ENCODE assay signal across 8 cellular contexts in the genomic region with DNA sequence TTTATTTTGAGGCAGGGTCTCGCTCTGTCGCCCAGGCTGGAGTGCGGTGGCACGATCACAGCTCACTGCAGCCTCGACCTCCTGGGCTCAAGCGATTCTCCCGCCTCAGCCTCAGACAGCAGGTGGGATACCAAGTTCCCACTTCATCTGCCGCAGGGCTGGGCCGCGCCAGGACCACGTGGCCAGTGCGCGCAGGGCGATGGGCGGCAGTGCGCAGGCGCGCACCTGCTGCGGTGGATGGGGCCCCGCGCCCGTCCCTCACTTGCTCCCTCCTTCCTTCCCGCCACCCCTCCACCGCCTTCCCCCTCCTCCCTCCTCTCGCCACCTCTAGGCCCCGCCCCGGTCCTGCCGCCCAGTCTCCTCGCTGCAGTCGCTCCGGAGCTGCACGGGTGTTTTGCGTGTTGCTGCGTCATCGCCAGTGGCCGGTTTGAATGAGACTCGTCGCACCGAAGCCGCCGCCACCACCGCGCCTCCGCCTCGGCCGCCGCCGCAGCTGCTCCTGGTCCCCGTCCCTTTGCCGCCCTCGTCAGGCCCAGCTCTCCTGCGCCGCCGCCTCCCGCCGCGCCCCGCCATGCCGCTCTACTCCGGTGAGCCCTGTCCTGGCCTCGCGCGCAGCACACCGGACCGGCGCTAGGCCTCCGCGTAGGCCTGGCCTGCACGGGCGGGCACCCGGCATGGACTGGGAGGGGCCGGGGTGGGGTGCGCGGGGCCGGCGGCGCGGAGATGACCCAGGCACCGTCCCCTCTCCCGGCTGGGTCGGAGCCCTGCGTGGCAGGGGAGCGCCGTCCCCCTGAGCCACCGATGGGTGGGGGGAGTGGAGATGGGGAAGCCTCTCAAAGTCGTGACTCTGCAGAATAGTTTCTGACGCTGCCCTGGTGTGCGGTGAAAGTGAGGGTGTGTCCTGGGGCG. TPM values are rescaled to one million over a fixed set of nuclear protein-coding genes. Genes with fewer than 3 reads are reported as not detected.
A peak's percentile ranks its signal among the peaks of the same experiment; 100 is the strongest.
DNase-seq lines count a peak whose midpoint lies in the region; ATAC-seq and TF ChIP-seq lines count a peak whose summit lies in the region.

TSS of gene USP14 (plus strand) at position 430 of the 909 bp plus-strand sequence. CDS start at position 572, 142 bp downstream.

- peaks cover 9% of the 10 kb centered on the region; the same call in 1 of the 2 replicates for H3K36me3 ChIP-seq in GM23338 (ENCODE audit: insufficient read depth)
- peaks cover 0 to 9% (median 0%) of the 10 kb centered on the region in 3 donors for H3K36me3 ChIP-seq in esophagus squamous epithelium

- TF ChIP-seq CTCF in GM23338 (conservative IDR thresholded peaks at IDR 0.05; ENCODE audit: low read depth in 2 of 2) = 0 out of 4 replicates have a peak, but pooled peaks of 1 of the 2 experiments have one; percentile 11
- TF ChIP-seq CTCF in esophagus squamous epithelium (IDR thresholded peaks at IDR 0.05) = no peak

- H3K27me3 ChIP-seq in GM23338 (ENCODE audit: insufficient read depth) (peaks cover 13% of the 10 kb centered on the region), esophagus squamous epithelium (no peaks in the 10 kb centered on the region)

- peaks cover 4% of the 10 kb centered on the region; the same call in 1 of the 2 replicates for H3K9me2 ChIP-seq in GM23338 (ENCODE audit: insufficient read depth)

- intact Hi-C loops in esophagus squamous epithelium (cut with DNase I) = no loop called here

- peaks cover 48% of the 10 kb centered on the region for H3K79me2 ChIP-seq in GM23338 (replicated peaks; ENCODE audit: insufficient read depth)

- H2AFZ ChIP-seq in GM23338 = peak within 1 kb of the TSS; percentile 59; the same call in 1 of the 2 replicates

- peak within 1 kb of the TSS; percentile 94 for H3K4me2 ChIP-seq in GM23338

- peaks cover 17% of the 10 kb centered on the region for H3K27me3 Mint-ChIP-seq in GM23338 (ENCODE audit: insufficient read depth, low read depth, poor library complexity)

- H3F3A ChIP-seq in GM23338 (replicated peaks; ENCODE audit: low read depth) = no peaks in the 10 kb centered on the region

- H3K9me3 Mint-ChIP-seq in GM23338 = peaks cover 3% of the 10 kb centered on the region; the same call in 1 of the 3 replicates

- peaks cover 16% of the 10 kb centered on the region for H4K20me1 ChIP-seq in GM23338 (replicated peaks; ENCODE audit: insufficient read depth)

- H3K36me3 Mint-ChIP-seq in GM23338 (ENCODE audit: low read depth) = peaks cover 11% of the 10 kb centered on the region

- ATAC-seq in GM23338 = peak; percentile 90

- DNase-seq in Daoy (ENCODE audit: low read depth) (peak; percentile 94), GM23338 (ENCODE audit: low spot score) (peak; percentile 99), Kasumi-1 (lab: John Stamatoyannopoulos, UW) (peak; percentile 93 to 97), RKO (ENCODE audit: low spot score) (peak; percentile 95), activated T-helper 1 cell treated with Interleukin-2 at 50 U/mL for 16 hours (ENCODE audit: low read depth) (peak; percentile 94), esophagus squamous epithelium (lab: John Stamatoyannopoulos, UW) (peak; percentile 78), myocyte (ENCODE audit: low read depth) (peak; percentile 98)
- DNase-seq in stimulated activated CD8-positive, alpha-beta memory T cell treated with anti-CD3 and anti-CD28 coated beads, Interleukin-7, amount 100 ng/mL, for 4 hours (ENCODE audit: low read depth in 2 of 2) = peak; percentile 97 to 98

- H3K9me3 ChIP-seq in esophagus squamous epithelium = no peaks in the 10 kb centered on the region

- H3K4me1 Mint-ChIP-seq in GM23338 = peaks cover 12% of the 10 kb centered on the region; the same call in 2 of the 3 replicates

- H3K4me3 ChIP-seq in GM23338 (peak within 1 kb of the TSS; percentile 93), esophagus squamous epithelium (peak within 1 kb of the TSS; percentile 73 to 93 (median 85))

- peak within 1 kb of the TSS; percentile 96 for H3K27ac Mint-ChIP-seq in GM23338

- 5 to 6% methylated on average over 9 to 24 of the region's 89 CpGs for WGBS in esophagus squamous epithelium, 2 donors

- peak within 1 kb of the TSS; percentile 77 for H3K27ac ChIP-seq in GM23338 (ENCODE audit: low read depth)
- H3K27ac ChIP-seq in esophagus squamous epithelium = peak within 1 kb of the TSS; percentile 89 to 95 (median 90)

- H3K4me3 Mint-ChIP-seq in GM23338 = peak within 1 kb of the TSS; percentile 96

- TF ChIP-seq POLR2A in esophagus squamous epithelium (IDR thresholded peaks at IDR 0.05) = peak in 3 of 4 donors; percentile 53 to 73 (median 59)

- H3K4me1 ChIP-seq in GM23338 (ENCODE audit: insufficient read depth) (peaks cover 10% of the 10 kb centered on the region; the same call in 1 of the 2 replicates), esophagus squamous epithelium (peaks cover 0 to 31% (median 12%) of the 10 kb centered on the region in 3 donors)

TF ChIP-seq in GM23338, 12 proteins besides CTCF, POLR2A, EP300 and RAD21:
- TF ChIP-seq STAT1 (IDR thresholded peaks at IDR 0.05; ENCODE audit: unreplicated experiment) (no peak), POLR2AphosphoS5 (IDR thresholded peaks at IDR 0.05; ENCODE audit: low read depth) (peak; percentile 78), CREB1 (CRISPR knock-in tag; IDR thresholded peaks at IDR 0.05; ENCODE audit: low read depth) (peak; percentile 97), EZH2 (IDR thresholded peaks at IDR 0.05; ENCODE audit: low read depth, unreplicated experiment) (no peak)

RNA-seq across cellular contexts. Expression of gene USP14, which starts in this region (rescaled TPM):
- total RNA-seq in Daoy (2014; rRNA removed; shearing (Covaris generic)) = 16.4 and 18.5 TPM in 2 replicates
- total RNA-seq in GM23338 (2014; rRNA removed; shearing (Covaris generic)) = 82.4 and 83.6 TPM in 2 replicates
- polyA plus RNA-seq in GM23338 (2016; fragmentation: Nextera tagmentation; extraction: Ambion mirVana) = 70.3 and 83.5 TPM in 2 replicates
- total RNA-seq in esophagus squamous epithelium = 10 to 100 TPM; 31.1 to 40.1 (median 36.0) TPM
- total RNA-seq in myocyte = 22.8 and 23.8 TPM in 2 replicates
- 44.0 TPM for polyA plus RNA-seq in myocyte (2012)

Comparison
In these comparisons a context has a peak if more than half of its experiments do, and no peak if none do; other contexts are left out.
1. Peak in every context shown above with its lines: DNase-seq, ATAC-seq, H3K4me3 ChIP-seq and H3K27ac ChIP-seq.